Comparison of ENCODE assay signal across 21 cellular contexts in genomic region chr7:11747715-11748485, GRCh38.
"Had no signal": no experiment of that assay in that cellular context is flagged by ENCODE, and none has a peak within 500 bp of the region (broad histone marks: within the 10 kb centered on the region; RNA-seq: fewer than 3 reads in every experiment).

No MANE protein-coding gene starts in this region.

- H3K4me3 ChIP-seq: psoas muscle, spleen, stomach, thoracic aorta, transverse colon had no signal

- H3K36me3 ChIP-seq: neutrophil, spleen, stomach, thoracic aorta, transverse colon had no signal

- H3K27ac ChIP-seq: foreskin keratinocyte, neutrophil, psoas muscle, spleen, stomach, thoracic aorta, transverse colon had no signal

- DNase-seq: cortex of kidney; effector memory CD8-positive, alpha-beta T cell; erythroblast; foreskin keratinocyte; head of caudate nucleus; hippocampal formation; left colon; mammary epithelial cell; naive thymus-derived CD4-positive, alpha-beta T cell; nephron progenitor cell; psoas muscle; spleen; stimulated activated CD4-positive, alpha-beta T cell treated with anti-CD3 and anti-CD28 coated beads, Interleukin-15, amount 100 ng/mL, for 24 hours; stimulated activated CD4-positive, alpha-beta T cell treated with anti-CD3 and anti-CD28 coated beads, Interleukin-1b, Interleukin-23, amount 100 ng/mL, for 48 hours; stimulated activated CD4-positive, alpha-beta T cell treated with anti-CD3 and anti-CD28 coated beads, Interleukin-4, amount 100 ng/mL, for 4 hours; stimulated activated naive CD4-positive, alpha-beta T cell; stomach; substantia nigra; transverse colon had no signal

- H3K9me3 ChIP-seq: neutrophil, psoas muscle, stomach, thoracic aorta, transverse colon had no signal

- H3K27me3 ChIP-seq: foreskin keratinocyte, neutrophil, spleen, stomach, transverse colon had no signal
